ENCODE assay signal across 1 cellular context in the genomic region with DNA sequence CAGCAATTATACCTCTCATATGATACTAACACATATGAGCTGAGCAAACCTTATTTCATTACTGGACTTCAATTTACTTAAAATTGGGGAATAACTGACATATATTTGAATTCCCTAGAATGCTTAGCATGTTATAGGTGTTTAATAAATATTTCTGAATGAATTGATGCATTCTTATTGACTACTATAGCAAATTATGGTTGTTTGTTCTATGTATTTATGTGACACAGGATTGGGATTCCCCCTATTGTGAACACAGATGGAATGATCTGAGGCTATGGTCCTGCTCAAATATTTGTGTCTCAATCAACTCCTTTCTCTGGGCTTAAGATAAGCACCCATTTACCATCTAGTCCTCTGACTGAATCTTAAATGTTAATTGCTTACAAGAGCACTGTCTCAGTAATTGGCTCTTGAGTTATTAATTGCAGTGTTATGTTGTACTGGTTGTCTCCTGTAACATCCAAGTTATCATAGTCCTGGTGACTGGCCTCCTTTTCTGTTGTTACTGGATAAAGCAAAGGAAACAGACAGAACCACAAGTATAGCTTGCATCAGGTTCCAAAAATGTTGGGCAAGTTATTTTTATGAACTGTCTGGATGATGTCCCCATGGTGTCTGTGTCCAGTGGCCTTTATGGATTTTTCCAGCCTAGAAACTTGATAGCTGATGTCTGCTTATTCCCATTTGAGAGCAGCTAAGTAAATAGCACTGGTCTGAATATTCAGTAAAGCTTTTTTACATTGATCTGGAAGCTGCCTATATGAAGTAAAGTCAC.
A peak's percentile ranks its signal among the peaks of the same experiment; 100 is the strongest.
TF ChIP-seq lines count a peak whose summit lies in the region.

No MANE protein-coding gene starts in this region.

TF ChIP-seq in HEK293, 187 proteins besides CTCF, POLR2A, EP300 and RAD21 (continued from another document and continues in another):
- TF ChIP-seq, protein P1, sequence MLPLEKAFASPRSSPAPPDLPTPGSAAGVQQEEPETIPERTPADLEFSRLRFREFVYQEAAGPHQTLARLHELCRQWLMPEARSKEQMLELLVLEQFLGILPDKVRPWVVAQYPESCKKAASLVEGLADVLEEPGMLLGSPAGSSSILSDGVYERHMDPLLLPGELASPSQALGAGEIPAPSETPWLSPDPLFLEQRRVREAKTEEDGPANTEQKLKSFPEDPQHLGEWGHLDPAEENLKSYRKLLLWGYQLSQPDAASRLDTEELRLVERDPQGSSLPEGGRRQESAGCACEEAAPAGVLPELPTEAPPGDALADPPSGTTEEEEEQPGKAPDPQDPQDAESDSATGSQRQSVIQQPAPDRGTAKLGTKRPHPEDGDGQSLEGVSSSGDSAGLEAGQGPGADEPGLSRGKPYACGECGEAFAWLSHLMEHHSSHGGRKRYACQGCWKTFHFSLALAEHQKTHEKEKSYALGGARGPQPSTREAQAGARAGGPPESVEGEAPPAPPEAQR (tag by site-specific recombination; IDR thresholded peaks at IDR 0.05), result no peak
- no peak for TF ChIP-seq ZNF19 (tag by site-specific recombination; IDR thresholded peaks at IDR 0.05; ENCODE audit: low read depth)
- no peak for TF ChIP-seq ZNF514 (tag by site-specific recombination; IDR thresholded peaks at IDR 0.05)
- no peak for TF ChIP-seq ZNF223 (tag by site-specific recombination; IDR thresholded peaks at IDR 0.05)
- TF ChIP-seq, protein P2, sequence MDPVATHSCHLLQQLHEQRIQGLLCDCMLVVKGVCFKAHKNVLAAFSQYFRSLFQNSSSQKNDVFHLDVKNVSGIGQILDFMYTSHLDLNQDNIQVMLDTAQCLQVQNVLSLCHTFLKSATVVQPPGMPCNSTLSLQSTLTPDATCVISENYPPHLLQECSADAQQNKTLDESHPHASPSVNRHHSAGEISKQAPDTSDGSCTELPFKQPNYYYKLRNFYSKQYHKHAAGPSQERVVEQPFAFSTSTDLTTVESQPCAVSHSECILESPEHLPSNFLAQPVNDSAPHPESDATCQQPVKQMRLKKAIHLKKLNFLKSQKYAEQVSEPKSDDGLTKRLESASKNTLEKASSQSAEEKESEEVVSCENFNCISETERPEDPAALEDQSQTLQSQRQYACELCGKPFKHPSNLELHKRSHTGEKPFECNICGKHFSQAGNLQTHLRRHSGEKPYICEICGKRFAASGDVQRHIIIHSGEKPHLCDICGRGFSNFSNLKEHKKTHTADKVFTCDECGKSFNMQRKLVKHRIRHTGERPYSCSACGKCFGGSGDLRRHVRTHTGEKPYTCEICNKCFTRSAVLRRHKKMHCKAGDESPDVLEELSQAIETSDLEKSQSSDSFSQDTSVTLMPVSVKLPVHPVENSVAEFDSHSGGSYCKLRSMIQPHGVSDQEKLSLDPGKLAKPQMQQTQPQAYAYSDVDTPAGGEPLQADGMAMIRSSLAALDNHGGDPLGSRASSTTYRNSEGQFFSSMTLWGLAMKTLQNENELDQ (tag by site-specific recombination; IDR thresholded peaks at IDR 0.05; ENCODE audit: low read depth), result no peak
- TF ChIP-seq ZNF239 (tag by site-specific recombination; IDR thresholded peaks at IDR 0.05), result no peak
- TF ChIP-seq ZNF571 (tag by site-specific recombination; IDR thresholded peaks at IDR 0.05), result no peak
- no peak for TF ChIP-seq ZNF394 (tag by site-specific recombination; IDR thresholded peaks at IDR 0.05; ENCODE audit: borderline replicate concordance)
- TF ChIP-seq ZEB2 (tag by site-specific recombination; IDR thresholded peaks at IDR 0.05), result 0 out of 2 replicates have a peak, but pooled peaks have one; percentile 25
- no peak for TF ChIP-seq ZNF16 (tag by site-specific recombination; IDR thresholded peaks at IDR 0.05; ENCODE audit: low read depth)
- no peak for TF ChIP-seq ZNF530 (tag by site-specific recombination; IDR thresholded peaks at IDR 0.05; ENCODE audit: low read depth)
- TF ChIP-seq ZNF335 (tag by site-specific recombination; conservative IDR thresholded peaks at IDR 0.05), result 0 out of 2 replicates have a peak, but pooled peaks have one; percentile 31
- TF ChIP-seq EGR2 (tag by site-specific recombination; IDR thresholded peaks at IDR 0.05; ENCODE audit: low read depth), result no peak
- TF ChIP-seq, protein P3, sequence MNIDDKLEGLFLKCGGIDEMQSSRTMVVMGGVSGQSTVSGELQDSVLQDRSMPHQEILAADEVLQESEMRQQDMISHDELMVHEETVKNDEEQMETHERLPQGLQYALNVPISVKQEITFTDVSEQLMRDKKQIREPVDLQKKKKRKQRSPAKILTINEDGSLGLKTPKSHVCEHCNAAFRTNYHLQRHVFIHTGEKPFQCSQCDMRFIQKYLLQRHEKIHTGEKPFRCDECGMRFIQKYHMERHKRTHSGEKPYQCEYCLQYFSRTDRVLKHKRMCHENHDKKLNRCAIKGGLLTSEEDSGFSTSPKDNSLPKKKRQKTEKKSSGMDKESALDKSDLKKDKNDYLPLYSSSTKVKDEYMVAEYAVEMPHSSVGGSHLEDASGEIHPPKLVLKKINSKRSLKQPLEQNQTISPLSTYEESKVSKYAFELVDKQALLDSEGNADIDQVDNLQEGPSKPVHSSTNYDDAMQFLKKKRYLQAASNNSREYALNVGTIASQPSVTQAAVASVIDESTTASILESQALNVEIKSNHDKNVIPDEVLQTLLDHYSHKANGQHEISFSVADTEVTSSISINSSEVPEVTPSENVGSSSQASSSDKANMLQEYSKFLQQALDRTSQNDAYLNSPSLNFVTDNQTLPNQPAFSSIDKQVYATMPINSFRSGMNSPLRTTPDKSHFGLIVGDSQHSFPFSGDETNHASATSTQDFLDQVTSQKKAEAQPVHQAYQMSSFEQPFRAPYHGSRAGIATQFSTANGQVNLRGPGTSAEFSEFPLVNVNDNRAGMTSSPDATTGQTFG (tag by site-specific recombination; IDR thresholded peaks at IDR 0.05; ENCODE audit: borderline replicate concordance), result no peak
- TF ChIP-seq KLF7 (tag by site-specific recombination; IDR thresholded peaks at IDR 0.05; ENCODE audit: borderline replicate concordance), result no peak
- TF ChIP-seq ZBTB7A (tag by site-specific recombination; IDR thresholded peaks at IDR 0.05; ENCODE audit: low read depth), result no peak
- TF ChIP-seq, protein P4, sequence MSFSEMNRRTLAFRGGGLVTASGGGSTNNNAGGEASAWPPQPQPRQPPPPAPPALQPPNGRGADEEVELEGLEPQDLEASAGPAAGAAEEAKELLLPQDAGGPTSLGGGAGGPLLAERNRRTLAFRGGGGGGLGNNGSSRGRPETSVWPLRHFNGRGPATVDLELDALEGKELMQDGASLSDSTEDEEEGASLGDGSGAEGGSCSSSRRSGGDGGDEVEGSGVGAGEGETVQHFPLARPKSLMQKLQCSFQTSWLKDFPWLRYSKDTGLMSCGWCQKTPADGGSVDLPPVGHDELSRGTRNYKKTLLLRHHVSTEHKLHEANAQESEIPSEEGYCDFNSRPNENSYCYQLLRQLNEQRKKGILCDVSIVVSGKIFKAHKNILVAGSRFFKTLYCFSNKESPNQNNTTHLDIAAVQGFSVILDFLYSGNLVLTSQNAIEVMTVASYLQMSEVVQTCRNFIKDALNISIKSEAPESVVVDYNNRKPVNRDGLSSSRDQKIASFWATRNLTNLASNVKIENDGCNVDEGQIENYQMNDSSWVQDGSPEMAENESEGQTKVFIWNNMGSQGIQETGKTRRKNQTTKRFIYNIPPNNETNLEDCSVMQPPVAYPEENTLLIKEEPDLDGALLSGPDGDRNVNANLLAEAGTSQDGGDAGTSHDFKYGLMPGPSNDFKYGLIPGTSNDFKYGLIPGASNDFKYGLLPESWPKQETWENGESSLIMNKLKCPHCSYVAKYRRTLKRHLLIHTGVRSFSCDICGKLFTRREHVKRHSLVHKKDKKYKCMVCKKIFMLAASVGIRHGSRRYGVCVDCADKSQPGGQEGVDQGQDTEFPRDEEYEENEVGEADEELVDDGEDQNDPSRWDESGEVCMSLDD (tag by site-specific recombination; IDR thresholded peaks at IDR 0.05), result no peak
- TF ChIP-seq, protein P5, sequence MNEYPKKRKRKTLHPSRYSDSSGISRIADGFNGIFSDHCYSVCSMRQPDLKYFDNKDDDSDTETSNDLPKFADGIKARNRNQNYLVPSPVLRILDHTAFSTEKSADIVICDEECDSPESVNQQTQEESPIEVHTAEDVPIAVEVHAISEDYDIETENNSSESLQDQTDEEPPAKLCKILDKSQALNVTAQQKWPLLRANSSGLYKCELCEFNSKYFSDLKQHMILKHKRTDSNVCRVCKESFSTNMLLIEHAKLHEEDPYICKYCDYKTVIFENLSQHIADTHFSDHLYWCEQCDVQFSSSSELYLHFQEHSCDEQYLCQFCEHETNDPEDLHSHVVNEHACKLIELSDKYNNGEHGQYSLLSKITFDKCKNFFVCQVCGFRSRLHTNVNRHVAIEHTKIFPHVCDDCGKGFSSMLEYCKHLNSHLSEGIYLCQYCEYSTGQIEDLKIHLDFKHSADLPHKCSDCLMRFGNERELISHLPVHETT (tag by site-specific recombination; IDR thresholded peaks at IDR 0.05), result no peak
- TF ChIP-seq ZFHX2 (tag by site-specific recombination; conservative IDR thresholded peaks at IDR 0.05), result no peak
- TF ChIP-seq, protein P6, sequence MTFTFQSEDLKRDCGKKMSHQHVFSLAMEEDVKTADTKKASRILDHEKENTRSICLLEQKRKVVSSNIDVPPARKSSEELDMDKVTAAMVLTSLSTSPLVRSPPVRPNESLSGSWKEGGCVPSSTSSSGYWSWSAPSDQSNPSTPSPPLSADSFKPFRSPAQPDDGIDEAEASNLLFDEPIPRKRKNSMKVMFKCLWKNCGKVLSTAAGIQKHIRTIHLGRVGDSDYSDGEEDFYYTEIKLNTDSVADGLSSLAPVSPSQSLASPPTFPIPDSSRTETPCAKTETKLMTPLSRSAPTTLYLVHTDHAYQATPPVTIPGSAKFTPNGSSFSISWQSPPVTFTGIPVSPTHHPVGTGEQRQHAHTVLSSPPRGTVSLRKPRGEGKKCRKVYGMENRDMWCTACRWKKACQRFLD (tag by site-specific recombination; IDR thresholded peaks at IDR 0.05), result no peak
- TF ChIP-seq ZBTB17 (tag by site-specific recombination; IDR thresholded peaks at IDR 0.05), result peak; percentile 28; the same call in 1 of the 2 replicates
- no peak for TF ChIP-seq ZSCAN23 (tag by site-specific recombination; IDR thresholded peaks at IDR 0.05)
- TF ChIP-seq, protein P7, sequence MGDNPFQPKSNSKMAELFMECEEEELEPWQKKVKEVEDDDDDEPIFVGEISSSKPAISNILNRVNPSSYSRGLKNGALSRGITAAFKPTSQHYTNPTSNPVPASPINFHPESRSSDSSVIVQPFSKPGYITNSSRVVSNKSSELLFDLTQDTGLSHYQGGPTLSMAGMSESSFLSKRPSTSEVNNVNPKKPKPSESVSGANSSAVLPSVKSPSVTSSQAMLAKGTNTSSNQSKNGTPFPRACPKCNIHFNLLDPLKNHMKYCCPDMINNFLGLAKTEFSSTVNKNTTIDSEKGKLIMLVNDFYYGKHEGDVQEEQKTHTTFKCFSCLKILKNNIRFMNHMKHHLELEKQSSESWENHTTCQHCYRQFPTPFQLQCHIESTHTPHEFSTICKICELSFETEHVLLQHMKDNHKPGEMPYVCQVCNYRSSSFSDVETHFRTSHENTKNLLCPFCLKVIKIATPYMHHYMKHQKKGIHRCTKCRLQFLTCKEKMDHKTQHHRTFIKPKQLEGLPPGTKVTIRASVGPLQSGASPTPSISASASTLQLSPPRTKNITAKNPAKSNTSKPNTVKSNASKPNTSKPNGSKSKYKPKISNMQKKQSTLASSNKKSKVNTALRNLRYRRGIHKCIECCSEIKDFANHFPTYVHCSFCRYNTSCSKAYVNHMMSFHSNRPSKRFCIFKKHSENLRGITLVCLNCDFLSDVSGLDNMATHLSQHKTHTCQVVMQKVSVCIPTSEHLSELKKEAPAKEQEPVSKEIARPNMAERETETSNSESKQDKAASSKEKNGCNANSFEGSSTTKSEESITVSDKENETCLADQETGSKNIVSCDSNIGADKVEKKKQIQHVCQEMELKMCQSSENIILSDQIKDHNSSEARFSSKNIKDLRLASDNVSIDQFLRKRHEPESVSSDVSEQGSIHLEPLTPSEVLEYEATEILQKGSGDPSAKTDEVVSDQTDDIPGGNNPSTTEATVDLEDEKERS (tag by site-specific recombination; IDR thresholded peaks at IDR 0.05), result no peak
- no peak for TF ChIP-seq ZNF366 (tag by site-specific recombination; conservative IDR thresholded peaks at IDR 0.05)
- TF ChIP-seq ZFP41 (tag by site-specific recombination; IDR thresholded peaks at IDR 0.05; ENCODE audit: borderline replicate concordance), result no peak
- TF ChIP-seq ZNF302 (tag by site-specific recombination; IDR thresholded peaks at IDR 0.05; ENCODE audit: low read depth), result no peak
- TF ChIP-seq KLF1 (tag by site-specific recombination; IDR thresholded peaks at IDR 0.05), result no peak
- TF ChIP-seq, protein P8, sequence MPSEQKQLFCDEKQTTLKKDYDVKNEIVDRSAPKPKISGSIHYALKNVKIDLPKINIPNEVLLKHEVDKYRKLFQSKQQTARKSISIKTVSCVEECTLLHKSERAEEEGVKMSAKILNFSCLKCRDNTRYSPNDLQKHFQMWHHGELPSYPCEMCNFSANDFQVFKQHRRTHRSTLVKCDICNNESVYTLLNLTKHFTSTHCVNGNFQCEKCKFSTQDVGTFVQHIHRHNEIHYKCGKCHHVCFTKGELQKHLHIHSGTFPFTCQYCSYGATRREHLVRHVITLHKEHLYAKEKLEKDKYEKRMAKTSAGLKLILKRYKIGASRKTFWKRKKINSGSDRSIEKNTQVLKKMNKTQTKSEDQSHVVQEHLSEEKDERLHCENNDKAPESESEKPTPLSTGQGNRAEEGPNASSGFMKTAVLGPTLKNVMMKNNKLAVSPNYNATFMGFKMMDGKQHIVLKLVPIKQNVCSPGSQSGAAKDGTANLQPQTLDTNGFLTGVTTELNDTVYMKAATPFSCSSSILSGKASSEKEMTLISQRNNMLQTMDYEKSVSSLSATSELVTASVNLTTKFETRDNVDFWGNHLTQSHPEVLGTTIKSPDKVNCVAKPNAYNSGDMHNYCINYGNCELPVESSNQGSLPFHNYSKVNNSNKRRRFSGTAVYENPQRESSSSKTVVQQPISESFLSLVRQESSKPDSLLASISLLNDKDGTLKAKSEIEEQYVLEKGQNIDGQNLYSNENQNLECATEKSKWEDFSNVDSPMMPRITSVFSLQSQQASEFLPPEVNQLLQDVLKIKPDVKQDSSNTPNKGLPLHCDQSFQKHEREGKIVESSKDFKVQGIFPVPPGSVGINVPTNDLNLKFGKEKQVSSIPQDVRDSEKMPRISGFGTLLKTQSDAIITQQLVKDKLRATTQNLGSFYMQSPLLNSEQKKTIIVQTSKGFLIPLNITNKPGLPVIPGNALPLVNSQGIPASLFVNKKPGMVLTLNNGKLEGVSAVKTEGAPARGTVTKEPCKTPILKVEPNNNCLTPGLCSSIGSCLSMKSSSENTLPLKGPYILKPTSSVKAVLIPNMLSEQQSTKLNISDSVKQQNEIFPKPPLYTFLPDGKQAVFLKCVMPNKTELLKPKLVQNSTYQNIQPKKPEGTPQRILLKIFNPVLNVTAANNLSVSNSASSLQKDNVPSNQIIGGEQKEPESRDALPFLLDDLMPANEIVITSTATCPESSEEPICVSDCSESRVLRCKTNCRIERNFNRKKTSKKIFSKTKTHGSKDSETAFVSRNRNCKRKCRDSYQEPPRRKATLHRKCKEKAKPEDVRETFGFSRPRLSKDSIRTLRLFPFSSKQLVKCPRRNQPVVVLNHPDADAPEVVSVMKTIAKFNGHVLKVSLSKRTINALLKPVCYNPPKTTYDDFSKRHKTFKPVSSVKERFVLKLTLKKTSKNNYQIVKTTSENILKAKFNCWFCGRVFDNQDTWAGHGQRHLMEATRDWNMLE (tag by site-specific recombination; conservative IDR thresholded peaks at IDR 0.05; ENCODE audit: low read depth), result no peak
- no peak for TF ChIP-seq GLI4 (tag by site-specific recombination; IDR thresholded peaks at IDR 0.05)
